In genomic region chr5:136424835-136425694, GRCh38 we compare ENCODE assay signal across 8 cellular contexts. TPM values are rescaled to one million over a fixed set of nuclear protein-coding genes. Genes with fewer than 3 reads are reported as not detected.
DNase-seq lines count a peak whose midpoint lies in the region; ATAC-seq and TF ChIP-seq lines count a peak whose summit lies in the region.

No MANE protein-coding gene starts in this region.

- TF ChIP-seq CTCF in body of pancreas (IDR thresholded peaks at IDR 0.05): peak; percentile 43 to 75 (median 62)

- no peaks in the 10 kb centered on the region for H3K4me1 ChIP-seq in body of pancreas

- no peak for TF ChIP-seq POLR2A in body of pancreas (IDR thresholded peaks at IDR 0.05)

- DNase-seq in G401 (ENCODE audit: low spot score): peak; percentile 37
- peak; percentile 35 to 45 for DNase-seq in Kasumi-1 (lab: John Stamatoyannopoulos, UW)
- DNase-seq in RPMI8226: peak; percentile 80
- DNase-seq in body of pancreas: peak; percentile 71 to 85 (median 76)
- DNase-seq in islet precursor cell: peak; percentile 92
- DNase-seq in stimulated activated CD4-positive, alpha-beta T cell treated with anti-CD3 and anti-CD28 coated beads, Interleukin-4, amount 100 ng/mL, for 24 hours: peak; percentile 30
- DNase-seq in mesenteric fat pad (ENCODE audit: low spot score): no peak

- WGBS in body of pancreas, 2 donors: 26 to 28% methylated on average over 10 to 12 of the region's 12 CpGs

- no peaks in the 10 kb centered on the region for H3K27me3 ChIP-seq in body of pancreas

- no peak overlapping the region for H3K27ac ChIP-seq in body of pancreas

- H3K36me3 ChIP-seq in body of pancreas (replicated peaks in 1 of 2; ENCODE audit: insufficient read depth in 1 of 2, low read depth in 2 of 2): no peaks in the 10 kb centered on the region

- intact Hi-C loops in body of pancreas (cut with DNase I): loop anchor here (10.0 kb wide), 1 partner anchor 180 kb away; no protein-coding TSS in a partner anchor

- in situ Hi-C loops in G401 (cut with HindIII; ENCODE audit: low sequenced_read_pairs): no loop called here

- H3K9me3 ChIP-seq in body of pancreas: no peaks in the 10 kb centered on the region

- ATAC-seq in GM21526 (IDR thresholded peaks at IDR 0.05; ENCODE audit: low FRiP score, unreplicated experiment): peak; percentile 90
- ATAC-seq in body of pancreas: peak; percentile 59

- no peak overlapping the region for H3K4me3 ChIP-seq in body of pancreas

RNA-seq across cellular contexts. Expression of gene TRPC7, which starts 59.7 kb away (rescaled TPM):
- total RNA-seq in G401 (2014; rRNA removed; shearing (Covaris generic)): not detected in 2 replicates
- total RNA-seq in body of pancreas (not detected), mesenteric fat pad (not detected)
